In genomic region chr2:152036611-152037469, GRCh38 we compare ENCODE assay signal across 1 cellular context.
TF ChIP-seq lines count a peak whose summit lies in the region.

No MANE protein-coding gene starts in this region.

TF ChIP-seq in GM23338, 12 proteins besides CTCF, POLR2A, EP300 and RAD21 (continued from another document):
- TF ChIP-seq REST (IDR thresholded peaks at IDR 0.05; ENCODE audit: unreplicated experiment) (no peak), EZH2phosphoT487 (IDR thresholded peaks at IDR 0.05; ENCODE audit: unreplicated experiment) (no peak), CREB1 (CRISPR knock-in tag; IDR thresholded peaks at IDR 0.05; ENCODE audit: low read depth) (no peak), ETS1 (IDR thresholded peaks at IDR 0.05) (no peak), ZNF331 (CRISPR knock-in tag; IDR thresholded peaks at IDR 0.05; ENCODE audit: low read depth) (no peak)
